Comparison of ENCODE assay signal across 8 cellular contexts in the genomic region with DNA sequence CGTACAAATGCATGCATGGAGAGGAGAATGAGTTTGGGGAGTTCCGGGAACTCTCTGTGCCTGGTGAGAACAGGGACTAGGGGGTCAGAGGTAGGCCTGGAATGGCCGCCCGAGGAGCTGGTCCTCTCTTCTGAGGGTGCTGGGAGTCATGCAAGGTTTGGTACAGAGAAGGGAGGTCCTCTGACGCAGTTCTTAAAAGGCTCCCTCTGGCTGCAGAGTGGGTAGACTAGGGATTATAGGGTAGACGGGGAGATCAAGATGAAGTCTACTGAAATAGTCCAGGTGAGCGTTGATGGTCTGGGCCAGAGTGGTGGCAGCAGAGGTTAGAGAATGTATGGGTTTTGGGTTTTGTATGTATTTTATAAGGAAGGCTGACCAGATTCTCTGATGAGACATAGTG. TPM values are rescaled to one million over a fixed set of nuclear protein-coding genes. Genes with fewer than 3 reads are reported as not detected.
A peak's percentile ranks its signal among the peaks of the same experiment; 100 is the strongest.
DNase-seq lines count a peak whose midpoint lies in the region; FAIRE-seq and TF ChIP-seq lines count a peak whose summit lies in the region.

No MANE protein-coding gene starts in this region.

- H3K4me3 ChIP-seq in SK-N-MC = peak overlapping the region; percentile 94
- H3K4me3 ChIP-seq in fibroblast of villous mesenchyme (ENCODE audit: low read depth, low read length) = peak overlapping the region; percentile 100
- peak overlapping the region; percentile 81 for H3K4me3 ChIP-seq in retinal pigment epithelial cell (ENCODE audit: low read length)

- DNase-seq in GM13976 (ENCODE audit: low spot score) (peak; percentile 23), SK-N-MC (ENCODE audit: low read depth, low spot score) (no peak), fibroblast of villous mesenchyme (ENCODE audit: low read depth) (peak; percentile 28), retinal pigment epithelial cell (ENCODE audit: low read depth) (no peak), HTR-8/SVneo (ENCODE audit: insufficient read length, low spot score) (no peak), cerebellar cortex (ENCODE audit: low spot score) (no peak), DMS114 treated with DMSO at 0.1 percent for 48 hours (lab: John Stamatoyannopoulos, UW; ENCODE audit: unreplicated experiment) (no peak), GF-D8 (lab: John Stamatoyannopoulos, UW) (no peak)

- peaks cover 11% of the 10 kb centered on the region for H3K9me3 ChIP-seq in SK-N-MC (ENCODE audit: low read depth, low read length)

- FAIRE-seq in HTR-8/SVneo (lab: Jason Lieb, UNC) = no peak

- peak overlapping the region; percentile 91 for H3K9ac ChIP-seq in SK-N-MC (ENCODE audit: insufficient read length)

- no peak overlapping the region for H3K27ac ChIP-seq in SK-N-MC

- in situ Hi-C loops in GM13976 (cut with MboI; ENCODE audit: low sequenced_read_pairs, unreplicated experiment) = no loop called here

- no peak for TF ChIP-seq CTCF in GM13976 (IDR thresholded peaks at IDR 0.05; ENCODE audit: borderline replicate concordance, control extremely low read depth, extremely low read depth, insufficient read depth, missing control alignments)
- no peak for TF ChIP-seq CTCF in fibroblast of villous mesenchyme (IDR thresholded peaks at IDR 0.05; ENCODE audit: insufficient read depth, low read depth, low read length)
- peak; percentile 27 for TF ChIP-seq CTCF in retinal pigment epithelial cell (conservative IDR thresholded peaks at IDR 0.05; ENCODE audit: low read depth, low read length)

- H3K36me3 ChIP-seq in SK-N-MC (ENCODE audit: insufficient read depth, low read length) = peaks cover 45% of the 10 kb centered on the region

RNA-seq across cellular contexts. Expression of a gene that starts 0.8 kb away (rescaled TPM):
- total RNA-seq in fibroblast of villous mesenchyme = 9.0 and 11.2 TPM in 2 replicates

RNA-seq across cellular contexts. Expression of a gene that starts 11.5 kb away (rescaled TPM):
- 8.4 and 11.7 TPM in 2 replicates for total RNA-seq in fibroblast of villous mesenchyme

RNA-seq across cellular contexts. Expression of a gene that starts 11.5 kb away (rescaled TPM):
- 1.9 and 6.0 TPM in 2 replicates for total RNA-seq in fibroblast of villous mesenchyme

RNA-seq across cellular contexts. Expression of a gene that starts 31.6 kb away (rescaled TPM):
- 9.7 and 10.4 TPM in 2 replicates for total RNA-seq in fibroblast of villous mesenchyme

RNA-seq across cellular contexts. Expression of a gene that starts 37.8 kb away (rescaled TPM):
- total RNA-seq in fibroblast of villous mesenchyme = 15.8 and 19.0 TPM in 2 replicates

Comparison
In these comparisons a context has a peak if more than half of its experiments do, and no peak if none do; other contexts are left out.
1. DNase-seq: peak in GM13976 (single experiment) and fibroblast of villous mesenchyme (single experiment); none in SK-N-MC (single experiment), retinal pigment epithelial cell (single experiment), HTR-8/SVneo (single experiment), cerebellar cortex (single experiment), DMS114 treated with DMSO at 0.1 percent for 48 hours (single experiment) and GF-D8 (single experiment).
2. Peak in every context shown above with its lines, with median percentiles within 50 percentile points of each other: H3K4me3 ChIP-seq.